Comparison of ENCODE assay signal across 20 cellular contexts in genomic region chr13:69585656-69586055, GRCh38.
DNase-seq lines count a peak whose midpoint lies in the region; ATAC-seq and TF ChIP-seq lines count a peak whose summit lies in the region.
"Had no signal": no experiment of that assay in that cellular context is flagged by ENCODE, and none has a peak within 500 bp of the region (broad histone marks: within the 10 kb centered on the region; RNA-seq: fewer than 3 reads in every experiment).

No MANE protein-coding gene starts in this region.

- no peak overlapping the region for H3K27ac ChIP-seq in endodermal cell (ENCODE audit: low read depth, low read length)
- H3K27ac ChIP-seq: brain microvascular endothelial cell, tibial nerve had no signal

- H3K36me3 ChIP-seq in Loucy (ENCODE audit: insufficient read depth, low read length) (no peaks in the 10 kb centered on the region), endodermal cell (ENCODE audit: control insufficient read depth, insufficient read depth, low read length) (no peaks in the 10 kb centered on the region)
- H3K36me3 ChIP-seq: brain microvascular endothelial cell, tibial nerve had no signal

- no peaks in the 10 kb centered on the region for H3K36me3 Mint-ChIP-seq in endodermal cell (ENCODE audit: low read depth)
- no peaks in the 10 kb centered on the region for H3K36me3 Mint-ChIP-seq in activated T-cell treated with anti-CD3 and anti-CD28 coated beads, Interleukin-2, amount 50 U/mL, for 4 hours (ENCODE audit: insufficient read depth)
- H3K36me3 Mint-ChIP-seq: activated CD4-positive, alpha-beta memory T cell treated with anti-CD3 and anti-CD28 coated beads for 36 hours; activated naive CD8-positive, alpha-beta T cell treated with anti-CD3 and anti-CD28 coated beads for 36 hours; stimulated activated effector memory CD8-positive, alpha-beta T cell treated with anti-CD3 and anti-CD28 coated beads, Interleukin-12 subunit alpha, Interleukin-12 subunit beta, amount 100 ng/mL, for 72 hours had no signal

- 64% methylated on average over 1 of the region's 1 CpG; no CpG with 5 or more reads in 1 of the 2 experiments for WGBS in endodermal cell (ENCODE audit: insufficient coverage in 1 of 2, insufficient read length in 1 of 2), 2 experiments

- H3K4me1 Mint-ChIP-seq in endodermal cell, result peaks cover 26% of the 10 kb centered on the region
- no peaks in the 10 kb centered on the region for H3K4me1 Mint-ChIP-seq in activated T-cell treated with anti-CD3 and anti-CD28 coated beads, Interleukin-2, amount 50 U/mL, for 4 hours (ENCODE audit: low read depth)
- H3K4me1 Mint-ChIP-seq: activated naive CD8-positive, alpha-beta T cell treated with anti-CD3 and anti-CD28 coated beads for 36 hours; stimulated activated effector memory CD8-positive, alpha-beta T cell treated with anti-CD3 and anti-CD28 coated beads, Interleukin-12 subunit alpha, Interleukin-12 subunit beta, amount 100 ng/mL, for 72 hours had no signal

- no peak overlapping the region for H2AFZ ChIP-seq in Loucy (ENCODE audit: low read length)

- no peak overlapping the region for H3K27ac Mint-ChIP-seq in endodermal cell
- H3K27ac Mint-ChIP-seq: activated CD4-positive, alpha-beta memory T cell treated with anti-CD3 and anti-CD28 coated beads for 36 hours; activated naive CD8-positive, alpha-beta T cell treated with anti-CD3 and anti-CD28 coated beads for 36 hours; dendritic cell treated with granulocyte-macrophage colony-stimulating factor and Interleukin-4, amounts not matched to agents 40 ng/mL and 50 ng/mL, for 4 days; stimulated activated effector memory CD8-positive, alpha-beta T cell treated with anti-CD3 and anti-CD28 coated beads, Interleukin-12 subunit alpha, Interleukin-12 subunit beta, amount 100 ng/mL, for 72 hours had no signal

- TF ChIP-seq CTCF in Loucy (conservative IDR thresholded peaks at IDR 0.05; ENCODE audit: low read length) (peak; percentile 36), endodermal cell (conservative IDR thresholded peaks at IDR 0.05) (peak; percentile 60)

- no peaks in the 10 kb centered on the region for H3F3A ChIP-seq in Loucy (ENCODE audit: low read depth)

- H3K4me1 ChIP-seq in Loucy (ENCODE audit: insufficient read depth, low read length, poor library complexity, severe bottlenecking), result no peaks in the 10 kb centered on the region
- peaks cover 8% of the 10 kb centered on the region for H3K4me1 ChIP-seq in endodermal cell (ENCODE audit: control insufficient read depth, insufficient read depth, low read length)
- H3K4me1 ChIP-seq: tibial nerve had no signal

- H3K4me3 Mint-ChIP-seq in endodermal cell, result no peak overlapping the region
- H3K4me3 Mint-ChIP-seq in activated T-cell treated with anti-CD3 and anti-CD28 coated beads, Interleukin-2, amount 50 U/mL, for 4 hours, result no peak overlapping the region
- H3K4me3 Mint-ChIP-seq: activated CD4-positive, alpha-beta memory T cell treated with anti-CD3 and anti-CD28 coated beads for 36 hours; activated naive CD8-positive, alpha-beta T cell treated with anti-CD3 and anti-CD28 coated beads for 36 hours; dendritic cell treated with granulocyte-macrophage colony-stimulating factor and Interleukin-4, amounts not matched to agents 40 ng/mL and 50 ng/mL, for 4 days; stimulated activated effector memory CD8-positive, alpha-beta T cell treated with anti-CD3 and anti-CD28 coated beads, Interleukin-12 subunit alpha, Interleukin-12 subunit beta, amount 100 ng/mL, for 72 hours had no signal

- H3K9ac ChIP-seq in Loucy (ENCODE audit: low read depth, low read length, poor library complexity, severe bottlenecking) (no peak overlapping the region), endodermal cell (ENCODE audit: extremely low read depth, low read length, poor library complexity, severe bottlenecking) (no peak overlapping the region)

- no peaks in the 10 kb centered on the region for H3K79me2 ChIP-seq in Loucy (ENCODE audit: insufficient read depth, low read length)

- H3K4me3 ChIP-seq in Loucy (ENCODE audit: low read length, poor library complexity, severe bottlenecking) (no peak overlapping the region), endodermal cell (ENCODE audit: low read length) (no peak overlapping the region)
- H3K4me3 ChIP-seq: tibial nerve had no signal

- no peaks in the 10 kb centered on the region for H3K9me2 ChIP-seq in Loucy (replicated peaks; ENCODE audit: low read depth, low read length)

- no peak for ATAC-seq in HG03280 (IDR thresholded peaks at IDR 0.05; ENCODE audit: unreplicated experiment)
- ATAC-seq in activated T-cell treated with anti-CD3 and anti-CD28 coated beads, Interleukin-2, amount 50 U/mL, for 4 hours, result no peak
- ATAC-seq: stimulated activated effector memory CD8-positive, alpha-beta T cell treated with anti-CD3 and anti-CD28 coated beads, Interleukin-12 subunit alpha, Interleukin-12 subunit beta, amount 100 ng/mL, for 72 hours had no signal

- H3K9me3 ChIP-seq in Loucy (ENCODE audit: insufficient read depth, low read depth, low read length), result no peaks in the 10 kb centered on the region
- no peaks in the 10 kb centered on the region for H3K9me3 ChIP-seq in endodermal cell (ENCODE audit: control insufficient read depth, low read length)
- H3K9me3 ChIP-seq: tibial nerve had no signal

- H3K27me3 ChIP-seq in Loucy (ENCODE audit: insufficient read depth, low read length, poor library complexity, severe bottlenecking), result no peaks in the 10 kb centered on the region
- H3K27me3 ChIP-seq in endodermal cell (ENCODE audit: control insufficient read depth, insufficient read depth, low read length, poor library complexity, severe bottlenecking), result no peaks in the 10 kb centered on the region
- H3K27me3 ChIP-seq: brain microvascular endothelial cell, tibial nerve had no signal

- H3K4me2 ChIP-seq in Loucy (ENCODE audit: low read depth, low read length, poor library complexity, severe bottlenecking), result no peak overlapping the region

- H4K20me1 ChIP-seq in Loucy (ENCODE audit: insufficient read depth, low read length, poor library complexity, severe bottlenecking), result no peaks in the 10 kb centered on the region

- DNase-seq in DMS 273 (lab: John Stamatoyannopoulos, UW; ENCODE audit: unreplicated experiment) (peak; percentile 0), DMS 273 treated with DMSO at 0.1 percent for 48 hours (lab: John Stamatoyannopoulos, UW) (no peak), endodermal cell (no peak), putamen (ENCODE audit: low spot score) (peak; percentile 8), hippocampal formation (lab: John Stamatoyannopoulos, UW) (no peak)
- DNase-seq in activated T-cell treated with anti-CD3 and anti-CD28 coated beads, Interleukin-2, amount 50 U/mL, for 4 hours, result no peak
- DNase-seq: 8988T; activated CD4-positive, alpha-beta memory T cell treated with anti-CD3 and anti-CD28 coated beads for 36 hours; activated naive CD8-positive, alpha-beta T cell treated with anti-CD3 and anti-CD28 coated beads for 36 hours; brain microvascular endothelial cell; islet precursor cell; NCI-H1694; NCI-H510A; occipital lobe; small intestine had no signal

- no peaks in the 10 kb centered on the region for H3K27me3 Mint-ChIP-seq in endodermal cell (ENCODE audit: insufficient read depth)
- H3K27me3 Mint-ChIP-seq in activated T-cell treated with anti-CD3 and anti-CD28 coated beads, Interleukin-2, amount 50 U/mL, for 4 hours (ENCODE audit: low read depth), result no peaks in the 10 kb centered on the region
- H3K27me3 Mint-ChIP-seq: activated CD4-positive, alpha-beta memory T cell treated with anti-CD3 and anti-CD28 coated beads for 36 hours; activated naive CD8-positive, alpha-beta T cell treated with anti-CD3 and anti-CD28 coated beads for 36 hours; dendritic cell treated with granulocyte-macrophage colony-stimulating factor and Interleukin-4, amounts not matched to agents 40 ng/mL and 50 ng/mL, for 4 days had no signal

- H3K9me3 Mint-ChIP-seq in endodermal cell, result no peaks in the 10 kb centered on the region
- H3K9me3 Mint-ChIP-seq in activated T-cell treated with anti-CD3 and anti-CD28 coated beads, Interleukin-2, amount 50 U/mL, for 4 hours, result peaks cover 4% of the 10 kb centered on the region
- H3K9me3 Mint-ChIP-seq: dendritic cell treated with granulocyte-macrophage colony-stimulating factor and Interleukin-4, amounts not matched to agents 40 ng/mL and 50 ng/mL, for 4 days had no signal

Comparison
In these comparisons a context has a peak if more than half of its experiments do, and no peak if none do; other contexts are left out.
1. DNase-seq: peak in DMS 273 (single experiment) and putamen (single experiment); none in DMS 273 treated with DMSO at 0.1 percent for 48 hours (single experiment), endodermal cell (single experiment), hippocampal formation (0 of 2) and activated T-cell treated with anti-CD3 and anti-CD28 coated beads, Interleukin-2, amount 50 U/mL, for 4 hours (single experiment).